In genomic region chr19:38065775-38066174, GRCh38 we compare ENCODE assay signal across 5 cellular contexts.
A peak's percentile ranks its signal among the peaks of the same experiment; 100 is the strongest.
DNase-seq lines count a peak whose midpoint lies in the region; FAIRE-seq and TF ChIP-seq lines count a peak whose summit lies in the region.
"Not testable (repeated sequence)": the region's sequence is repeated elsewhere in the genome, so short reads cannot be mapped to it uniquely, and the experiment has no call there.

No MANE protein-coding gene starts in this region.

- not testable (repeated sequence) for H3K4me3 ChIP-seq in HEK293 (ENCODE audit: low read depth, low read length); Karpas-422 (ENCODE audit: low read length)

- CTCF ChIA-PET in HEK293 (lab: Yijun Ruan, JAX): interaction anchor here (0.6 to 1.6 kb wide), 3 partner anchors 11 to 163 kb away, joined by 5 to 7 read pairs (median 6); no protein-coding TSS in a partner anchor

- DNase-seq in DMS 273 (lab: John Stamatoyannopoulos, UW; ENCODE audit: unreplicated experiment) (peak; percentile 26), NCI-H82 (lab: John Stamatoyannopoulos, UW) (peak; percentile 24)
- not testable (repeated sequence) for DNase-seq in Karpas-422

- not testable (repeated sequence) for H3K27ac ChIP-seq in HEK293 (ENCODE audit: extremely low read depth, low read depth, low read length)
- H3K27ac ChIP-seq in Karpas-422 (ENCODE audit: low read length): peak overlapping the region; percentile 85

- H4K20me1 ChIP-seq in Karpas-422 (ENCODE audit: insufficient read depth, low read depth, low read length): not testable (repeated sequence)

- not testable (repeated sequence) for H3K9ac ChIP-seq in Karpas-422 (ENCODE audit: low read length)

- H3K79me2 ChIP-seq in Karpas-422 (ENCODE audit: low read length): peaks cover 77% of the 10 kb centered on the region

- not testable (repeated sequence) for H3K4me1 ChIP-seq in HEK293 (ENCODE audit: control insufficient read depth, insufficient read depth, low read length)
- peaks cover 51% of the 10 kb centered on the region for H3K4me1 ChIP-seq in Karpas-422 (ENCODE audit: low read length)

- H3K27me3 ChIP-seq in Karpas-422 (ENCODE audit: low read length): not testable (repeated sequence)

- peak; percentile 19 for FAIRE-seq in A204.1 (lab: Jason Lieb, UNC)

- H3K36me3 ChIP-seq in HEK293 (ENCODE audit: control insufficient read depth in 2 of 2, insufficient read depth in 1 of 2, low read length in 2 of 2); Karpas-422 (ENCODE audit: insufficient read depth, low read length): not testable (repeated sequence)

- H2AFZ ChIP-seq in Karpas-422 (ENCODE audit: low read length): not testable (repeated sequence)

- H3K9me3 ChIP-seq in HEK293 (ENCODE audit: control insufficient read depth, insufficient read depth, low read depth, low read length); Karpas-422 (ENCODE audit: low read length): not testable (repeated sequence)

- not testable (repeated sequence) for TF ChIP-seq CTCF in HEK293 (tag by site-specific recombination; IDR thresholded peaks at IDR 0.05)

- H3K4me2 ChIP-seq in Karpas-422 (ENCODE audit: low read depth, low read length, poor library complexity, severe bottlenecking): not testable (repeated sequence)

- POLR2A ChIA-PET in HEK293 (lab: Yijun Ruan, JAX): not testable (repeated sequence)

- H3K9me2 ChIP-seq in Karpas-422 (replicated peaks; ENCODE audit: insufficient read depth, low read length): not testable (repeated sequence)

TF ChIP-seq in HEK293, 187 proteins besides CTCF, POLR2A, EP300 and RAD21 (continues in another document):
- peak; percentile 83 for TF ChIP-seq ZNF292 (tag by site-specific recombination; IDR thresholded peaks at IDR 0.05; ENCODE audit: borderline replicate concordance, low read depth)
- TF ChIP-seq ZNF140 (tag by site-specific recombination; IDR thresholded peaks at IDR 0.05): peak; percentile 96
- peak; percentile 88 for TF ChIP-seq ZBTB11 (tag by site-specific recombination; conservative IDR thresholded peaks at IDR 0.05; ENCODE audit: low read depth)
- TF ChIP-seq ZNF223 (tag by site-specific recombination; IDR thresholded peaks at IDR 0.05): peak; percentile 66; the same call in 1 of the 2 replicates
- 0 out of 2 replicates have a peak, but pooled peaks have one; percentile 37 for TF ChIP-seq ZNF645 (tag by site-specific recombination; IDR thresholded peaks at IDR 0.05)
- TF ChIP-seq, protein P1, sequence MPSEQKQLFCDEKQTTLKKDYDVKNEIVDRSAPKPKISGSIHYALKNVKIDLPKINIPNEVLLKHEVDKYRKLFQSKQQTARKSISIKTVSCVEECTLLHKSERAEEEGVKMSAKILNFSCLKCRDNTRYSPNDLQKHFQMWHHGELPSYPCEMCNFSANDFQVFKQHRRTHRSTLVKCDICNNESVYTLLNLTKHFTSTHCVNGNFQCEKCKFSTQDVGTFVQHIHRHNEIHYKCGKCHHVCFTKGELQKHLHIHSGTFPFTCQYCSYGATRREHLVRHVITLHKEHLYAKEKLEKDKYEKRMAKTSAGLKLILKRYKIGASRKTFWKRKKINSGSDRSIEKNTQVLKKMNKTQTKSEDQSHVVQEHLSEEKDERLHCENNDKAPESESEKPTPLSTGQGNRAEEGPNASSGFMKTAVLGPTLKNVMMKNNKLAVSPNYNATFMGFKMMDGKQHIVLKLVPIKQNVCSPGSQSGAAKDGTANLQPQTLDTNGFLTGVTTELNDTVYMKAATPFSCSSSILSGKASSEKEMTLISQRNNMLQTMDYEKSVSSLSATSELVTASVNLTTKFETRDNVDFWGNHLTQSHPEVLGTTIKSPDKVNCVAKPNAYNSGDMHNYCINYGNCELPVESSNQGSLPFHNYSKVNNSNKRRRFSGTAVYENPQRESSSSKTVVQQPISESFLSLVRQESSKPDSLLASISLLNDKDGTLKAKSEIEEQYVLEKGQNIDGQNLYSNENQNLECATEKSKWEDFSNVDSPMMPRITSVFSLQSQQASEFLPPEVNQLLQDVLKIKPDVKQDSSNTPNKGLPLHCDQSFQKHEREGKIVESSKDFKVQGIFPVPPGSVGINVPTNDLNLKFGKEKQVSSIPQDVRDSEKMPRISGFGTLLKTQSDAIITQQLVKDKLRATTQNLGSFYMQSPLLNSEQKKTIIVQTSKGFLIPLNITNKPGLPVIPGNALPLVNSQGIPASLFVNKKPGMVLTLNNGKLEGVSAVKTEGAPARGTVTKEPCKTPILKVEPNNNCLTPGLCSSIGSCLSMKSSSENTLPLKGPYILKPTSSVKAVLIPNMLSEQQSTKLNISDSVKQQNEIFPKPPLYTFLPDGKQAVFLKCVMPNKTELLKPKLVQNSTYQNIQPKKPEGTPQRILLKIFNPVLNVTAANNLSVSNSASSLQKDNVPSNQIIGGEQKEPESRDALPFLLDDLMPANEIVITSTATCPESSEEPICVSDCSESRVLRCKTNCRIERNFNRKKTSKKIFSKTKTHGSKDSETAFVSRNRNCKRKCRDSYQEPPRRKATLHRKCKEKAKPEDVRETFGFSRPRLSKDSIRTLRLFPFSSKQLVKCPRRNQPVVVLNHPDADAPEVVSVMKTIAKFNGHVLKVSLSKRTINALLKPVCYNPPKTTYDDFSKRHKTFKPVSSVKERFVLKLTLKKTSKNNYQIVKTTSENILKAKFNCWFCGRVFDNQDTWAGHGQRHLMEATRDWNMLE (tag by site-specific recombination; conservative IDR thresholded peaks at IDR 0.05; ENCODE audit: low read depth): peak; percentile 97
- TF ChIP-seq RBAK (tag by site-specific recombination; IDR thresholded peaks at IDR 0.05): 0 out of 2 replicates have a peak, but pooled peaks have one; percentile 76
- peak; percentile 83 for TF ChIP-seq ZXDB (tag by site-specific recombination; IDR thresholded peaks at IDR 0.05)
- TF ChIP-seq ZNF24 (tag by site-specific recombination; IDR thresholded peaks at IDR 0.05): 0 out of 2 replicates have a peak, but pooled peaks have one; percentile 38
- TF ChIP-seq, protein P2, sequence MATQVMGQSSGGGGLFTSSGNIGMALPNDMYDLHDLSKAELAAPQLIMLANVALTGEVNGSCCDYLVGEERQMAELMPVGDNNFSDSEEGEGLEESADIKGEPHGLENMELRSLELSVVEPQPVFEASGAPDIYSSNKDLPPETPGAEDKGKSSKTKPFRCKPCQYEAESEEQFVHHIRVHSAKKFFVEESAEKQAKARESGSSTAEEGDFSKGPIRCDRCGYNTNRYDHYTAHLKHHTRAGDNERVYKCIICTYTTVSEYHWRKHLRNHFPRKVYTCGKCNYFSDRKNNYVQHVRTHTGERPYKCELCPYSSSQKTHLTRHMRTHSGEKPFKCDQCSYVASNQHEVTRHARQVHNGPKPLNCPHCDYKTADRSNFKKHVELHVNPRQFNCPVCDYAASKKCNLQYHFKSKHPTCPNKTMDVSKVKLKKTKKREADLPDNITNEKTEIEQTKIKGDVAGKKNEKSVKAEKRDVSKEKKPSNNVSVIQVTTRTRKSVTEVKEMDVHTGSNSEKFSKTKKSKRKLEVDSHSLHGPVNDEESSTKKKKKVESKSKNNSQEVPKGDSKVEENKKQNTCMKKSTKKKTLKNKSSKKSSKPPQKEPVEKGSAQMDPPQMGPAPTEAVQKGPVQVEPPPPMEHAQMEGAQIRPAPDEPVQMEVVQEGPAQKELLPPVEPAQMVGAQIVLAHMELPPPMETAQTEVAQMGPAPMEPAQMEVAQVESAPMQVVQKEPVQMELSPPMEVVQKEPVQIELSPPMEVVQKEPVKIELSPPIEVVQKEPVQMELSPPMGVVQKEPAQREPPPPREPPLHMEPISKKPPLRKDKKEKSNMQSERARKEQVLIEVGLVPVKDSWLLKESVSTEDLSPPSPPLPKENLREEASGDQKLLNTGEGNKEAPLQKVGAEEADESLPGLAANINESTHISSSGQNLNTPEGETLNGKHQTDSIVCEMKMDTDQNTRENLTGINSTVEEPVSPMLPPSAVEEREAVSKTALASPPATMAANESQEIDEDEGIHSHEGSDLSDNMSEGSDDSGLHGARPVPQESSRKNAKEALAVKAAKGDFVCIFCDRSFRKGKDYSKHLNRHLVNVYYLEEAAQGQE (tag by site-specific recombination; IDR thresholded peaks at IDR 0.05): peak; percentile 87
- peak; percentile 77 for TF ChIP-seq ZNF791 (tag by site-specific recombination; IDR thresholded peaks at IDR 0.05)
- TF ChIP-seq ZNF266 (tag by site-specific recombination; IDR thresholded peaks at IDR 0.05; ENCODE audit: low read depth): peak; percentile 95
- TF ChIP-seq ZNF302 (tag by site-specific recombination; IDR thresholded peaks at IDR 0.05; ENCODE audit: low read depth): peak; percentile 72; the same call in 1 of the 2 replicates
